1 cellular context compared by ENCODE assay signal in genomic region chr5:76457685-76458491, GRCh38.
TF ChIP-seq lines count a peak whose summit lies in the region.

No MANE protein-coding gene starts in this region.

TF ChIP-seq in HepG2, 621 proteins besides CTCF, POLR2A, EP300 and RAD21 (continued from another document and continues in another):
- TF ChIP-seq PRDM15 (CRISPR knock-in tag; IDR thresholded peaks at IDR 0.05) (peak; percentile 94), HMG20B (CRISPR knock-in tag; conservative IDR thresholded peaks at IDR 0.05) (no peak), TAF1 (CRISPR knock-in tag; IDR thresholded peaks at IDR 0.05) (no peak), ZNF33A (CRISPR knock-in tag; IDR thresholded peaks at IDR 0.05; ENCODE audit: borderline replicate concordance) (no peak), PTBP1 (IDR thresholded peaks at IDR 0.05; ENCODE audit: low read depth, low read length, poor library complexity, severe bottlenecking) (no peak), ZNF18 (CRISPR knock-in tag; IDR thresholded peaks at IDR 0.05; ENCODE audit: insufficient replicate concordance) (no peak), MAZ (IDR thresholded peaks at IDR 0.05; ENCODE audit: borderline replicate concordance, low read depth, low read length) (no peak), MAZ (CRISPR knock-in tag; IDR thresholded peaks at IDR 0.05; ENCODE audit: low read depth) (no peak), FUBP1 (CRISPR knock-in tag; IDR thresholded peaks at IDR 0.05; ENCODE audit: borderline replicate concordance) (no peak), ZNF121 (CRISPR knock-in tag; IDR thresholded peaks at IDR 0.05) (no peak), KDM3A (CRISPR knock-in tag; IDR thresholded peaks at IDR 0.05; ENCODE audit: low read depth) (no peak), ZNF878 (CRISPR knock-in tag; IDR thresholded peaks at IDR 0.05) (no peak), SOX13 (IDR thresholded peaks at IDR 0.05) (no peak), SOX13 (CRISPR knock-in tag; conservative IDR thresholded peaks at IDR 0.05 in 1 of 2, IDR thresholded peaks at IDR 0.05 in 1 of 2) (peak in 1 of 2 experiments; percentile 66; a peak in 2 of 4 replicates), KLF6 (CRISPR knock-in tag; IDR thresholded peaks at IDR 0.05) (no peak), PRPF4 (IDR thresholded peaks at IDR 0.05; ENCODE audit: low read depth, low read length, poor library complexity, severe bottlenecking) (no peak), HMGA1 (CRISPR knock-in tag; conservative IDR thresholded peaks at IDR 0.05) (no peak), ZNF609 (CRISPR knock-in tag; IDR thresholded peaks at IDR 0.05; ENCODE audit: borderline replicate concordance) (peak; percentile 47; the same call in 1 of the 2 replicates), ELF3 (CRISPR knock-in tag; IDR thresholded peaks at IDR 0.05) (peak; percentile 87), HDAC6 (IDR thresholded peaks at IDR 0.05; ENCODE audit: low read depth, low read length) (no peak), HINFP (CRISPR knock-in tag; IDR thresholded peaks at IDR 0.05; ENCODE audit: low read depth) (no peak), ZNF10 (CRISPR knock-in tag; IDR thresholded peaks at IDR 0.05; ENCODE audit: borderline replicate concordance, low read depth) (no peak), CENPT (CRISPR knock-in tag; IDR thresholded peaks at IDR 0.05; ENCODE audit: low read depth) (no peak), ZNF296 (CRISPR knock-in tag; conservative IDR thresholded peaks at IDR 0.05) (no peak), ZBTB39 (CRISPR knock-in tag; IDR thresholded peaks at IDR 0.05) (no peak), ARHGAP35 (CRISPR knock-in tag; IDR thresholded peaks at IDR 0.05; ENCODE audit: borderline replicate concordance) (no peak), ZNF354B (CRISPR knock-in tag; IDR thresholded peaks at IDR 0.05) (no peak), NCOA1 (CRISPR knock-in tag; IDR thresholded peaks at IDR 0.05) (no peak), ETS1 (CRISPR knock-in tag; IDR thresholded peaks at IDR 0.05) (no peak), ZNF180 (CRISPR knock-in tag; IDR thresholded peaks at IDR 0.05; ENCODE audit: borderline replicate concordance, low read depth) (no peak), ZNF605 (CRISPR knock-in tag; IDR thresholded peaks at IDR 0.05) (no peak), GATAD2A (CRISPR knock-in tag; IDR thresholded peaks at IDR 0.05) (peak; percentile 88), ZMAT3 (CRISPR knock-in tag; conservative IDR thresholded peaks at IDR 0.05) (no peak), GRHL1 (CRISPR knock-in tag; conservative IDR thresholded peaks at IDR 0.05) (no peak), ZNF367 (CRISPR knock-in tag; IDR thresholded peaks at IDR 0.05; ENCODE audit: borderline replicate concordance) (no peak), ZNF691 (CRISPR knock-in tag; IDR thresholded peaks at IDR 0.05; ENCODE audit: borderline replicate concordance, low read depth) (peak; percentile 34; the same call in 1 of the 2 replicates), CEBPB (IDR thresholded peaks at IDR 0.05; ENCODE audit: borderline replicate concordance, low read depth, low read length) (peak; percentile 57; the same call in 1 of the 2 replicates), NFRKB (IDR thresholded peaks at IDR 0.05) (no peak), ZNF143 (CRISPR knock-in tag; IDR thresholded peaks at IDR 0.05) (no peak), ZNF432 (CRISPR knock-in tag; IDR thresholded peaks at IDR 0.05; ENCODE audit: borderline replicate concordance) (no peak), IRF9 (CRISPR knock-in tag; IDR thresholded peaks at IDR 0.05; ENCODE audit: borderline replicate concordance) (no peak), ZNF781 (CRISPR knock-in tag; IDR thresholded peaks at IDR 0.05; ENCODE audit: borderline replicate concordance, not compliant biosample characterization) (no peak)
